In the genomic region with DNA sequence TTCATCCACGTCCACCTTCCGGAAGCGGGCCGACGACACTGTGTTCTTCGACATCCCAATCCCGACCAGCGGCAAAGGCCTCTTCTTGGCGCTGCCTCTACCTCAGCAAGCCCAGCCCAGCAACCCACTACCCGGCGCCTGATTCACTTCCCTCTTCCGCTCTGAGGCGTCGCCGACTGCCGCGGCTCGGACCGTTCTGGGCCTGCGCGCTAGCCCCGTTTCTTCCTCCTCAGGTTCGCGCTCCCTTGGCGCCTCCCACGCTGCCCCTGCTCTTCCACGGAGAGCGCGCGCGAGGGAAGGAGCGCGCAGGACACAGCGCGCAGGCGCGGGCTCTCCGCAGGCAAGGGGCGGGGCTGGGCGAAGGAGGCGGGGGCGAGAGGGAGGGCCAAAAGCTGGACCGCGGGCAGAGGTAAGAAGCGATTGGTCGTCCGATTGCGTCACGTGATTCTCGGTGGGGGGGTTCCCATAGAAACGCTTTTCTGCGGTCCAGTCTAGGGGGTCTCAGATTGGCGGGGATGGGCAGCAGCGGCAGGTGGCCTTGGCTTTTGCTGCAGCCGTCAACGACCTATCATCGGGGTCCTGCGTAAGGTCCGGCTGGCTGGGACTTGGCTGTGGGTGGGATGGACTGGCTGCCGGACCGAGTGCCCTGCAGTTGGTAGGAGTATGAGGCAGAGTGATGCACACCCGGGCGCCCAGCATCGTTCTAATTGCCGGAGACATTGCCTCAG, we compare ENCODE assay signal across 1 cellular context.
A peak's percentile ranks its signal among the peaks of the same experiment; 100 is the strongest.
TF ChIP-seq lines count a peak whose summit lies in the region.

A gene (minus strand): TSS at position 178 of the 728 bp plus-strand sequence. CDS start 124 bp downstream, at position 54.

TF ChIP-seq in K562, 482 proteins besides CTCF, POLR2A, EP300 and RAD21 (continued from another document and continues in another):
- TF ChIP-seq SNIP1 (IDR thresholded peaks at IDR 0.05; ENCODE audit: low read depth) (no peak), HLTF (IDR thresholded peaks at IDR 0.05) (peak; percentile 52; the same call in 1 of the 2 replicates), NBN (IDR thresholded peaks at IDR 0.05; ENCODE audit: low read depth) (0 out of 2 replicates have a peak, but pooled peaks have one; percentile 31), RAD51 (IDR thresholded peaks at IDR 0.05; ENCODE audit: borderline replicate concordance, low read depth) (peak; percentile 99), KDM5B (IDR thresholded peaks at IDR 0.05; ENCODE audit: insufficient replicate concordance, low read depth, low read length) (peak; percentile 77), MED1 (CRISPR knock-in tag; IDR thresholded peaks at IDR 0.05; ENCODE audit: borderline replicate concordance) (no peak), TBP (optimal IDR thresholded peaks at IDR 0.05; ENCODE audit: low read depth, low read length) (peak; percentile 74), SMARCE1 (IDR thresholded peaks at IDR 0.05) (0 out of 2 replicates have a peak, but pooled peaks have one; percentile 22), PHF21A (IDR thresholded peaks at IDR 0.05; ENCODE audit: borderline replicate concordance, low read depth) (0 out of 2 replicates have a peak, but pooled peaks have one; percentile 5), ESRRA (IDR thresholded peaks at IDR 0.05; ENCODE audit: borderline replicate concordance, low read depth) (no peak), GATA2 (CRISPR knock-in tag; IDR thresholded peaks at IDR 0.05) (no peak), TCFL5 (CRISPR knock-in tag; conservative IDR thresholded peaks at IDR 0.05) (no peak), ZNF444 (CRISPR knock-in tag; IDR thresholded peaks at IDR 0.05) (no peak), ZNF121 (CRISPR knock-in tag; conservative IDR thresholded peaks at IDR 0.05) (no peak), RBFOX2 (IDR thresholded peaks at IDR 0.05; ENCODE audit: low read depth, low read length) (peak; percentile 94), NFYB (IDR thresholded peaks at IDR 0.05; ENCODE audit: extremely low read depth, insufficient read length) (no peak), CHD1 (IDR thresholded peaks at IDR 0.05; ENCODE audit: low read length) (no peak), TAL1 (IDR thresholded peaks at IDR 0.05) (no peak), CBFB (CRISPR knock-in tag; IDR thresholded peaks at IDR 0.05) (no peak), MAFF (IDR thresholded peaks at IDR 0.05; ENCODE audit: low read length) (no peak), STAG1 (CRISPR knock-in tag; IDR thresholded peaks at IDR 0.05; ENCODE audit: borderline replicate concordance) (no peak), XRCC5 (IDR thresholded peaks at IDR 0.05; ENCODE audit: low read depth, low read length) (peak; percentile 39; the same call in 1 of the 2 replicates), NCOA1 (IDR thresholded peaks at IDR 0.05; ENCODE audit: low read depth) (peak; percentile 43; the same call in 1 of the 2 replicates), CREB1 (IDR thresholded peaks at IDR 0.05) (peak; percentile 18; the same call in 1 of the 2 replicates), CREB1 (CRISPR knock-in tag; IDR thresholded peaks at IDR 0.05) (peak; percentile 35; the same call in 1 of the 2 replicates), ZC3H11A (IDR thresholded peaks at IDR 0.05; ENCODE audit: low read depth, low read length) (no peak), BACH1 (tag; IDR thresholded peaks at IDR 0.05) (no peak), ARID2 (IDR thresholded peaks at IDR 0.05) (no peak), JUND (IDR thresholded peaks at IDR 0.05; ENCODE audit: borderline replicate concordance, low read depth, low read length) (no peak), JUND (tag; IDR thresholded peaks at IDR 0.05; ENCODE audit: borderline replicate concordance, low read depth, low read length) (no peak), PHF20 (IDR thresholded peaks at IDR 0.05; ENCODE audit: partially characterized antibody) (peak; percentile 77)
- TF ChIP-seq, protein P1, sequence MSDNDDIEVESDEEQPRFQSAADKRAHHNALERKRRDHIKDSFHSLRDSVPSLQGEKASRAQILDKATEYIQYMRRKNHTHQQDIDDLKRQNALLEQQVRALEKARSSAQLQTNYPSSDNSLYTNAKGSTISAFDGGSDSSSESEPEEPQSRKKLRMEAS (CRISPR knock-in tag; IDR thresholded peaks at IDR 0.05) = peak; percentile 56; the same call in 1 of the 2 replicates
- TF ChIP-seq, protein P2, sequence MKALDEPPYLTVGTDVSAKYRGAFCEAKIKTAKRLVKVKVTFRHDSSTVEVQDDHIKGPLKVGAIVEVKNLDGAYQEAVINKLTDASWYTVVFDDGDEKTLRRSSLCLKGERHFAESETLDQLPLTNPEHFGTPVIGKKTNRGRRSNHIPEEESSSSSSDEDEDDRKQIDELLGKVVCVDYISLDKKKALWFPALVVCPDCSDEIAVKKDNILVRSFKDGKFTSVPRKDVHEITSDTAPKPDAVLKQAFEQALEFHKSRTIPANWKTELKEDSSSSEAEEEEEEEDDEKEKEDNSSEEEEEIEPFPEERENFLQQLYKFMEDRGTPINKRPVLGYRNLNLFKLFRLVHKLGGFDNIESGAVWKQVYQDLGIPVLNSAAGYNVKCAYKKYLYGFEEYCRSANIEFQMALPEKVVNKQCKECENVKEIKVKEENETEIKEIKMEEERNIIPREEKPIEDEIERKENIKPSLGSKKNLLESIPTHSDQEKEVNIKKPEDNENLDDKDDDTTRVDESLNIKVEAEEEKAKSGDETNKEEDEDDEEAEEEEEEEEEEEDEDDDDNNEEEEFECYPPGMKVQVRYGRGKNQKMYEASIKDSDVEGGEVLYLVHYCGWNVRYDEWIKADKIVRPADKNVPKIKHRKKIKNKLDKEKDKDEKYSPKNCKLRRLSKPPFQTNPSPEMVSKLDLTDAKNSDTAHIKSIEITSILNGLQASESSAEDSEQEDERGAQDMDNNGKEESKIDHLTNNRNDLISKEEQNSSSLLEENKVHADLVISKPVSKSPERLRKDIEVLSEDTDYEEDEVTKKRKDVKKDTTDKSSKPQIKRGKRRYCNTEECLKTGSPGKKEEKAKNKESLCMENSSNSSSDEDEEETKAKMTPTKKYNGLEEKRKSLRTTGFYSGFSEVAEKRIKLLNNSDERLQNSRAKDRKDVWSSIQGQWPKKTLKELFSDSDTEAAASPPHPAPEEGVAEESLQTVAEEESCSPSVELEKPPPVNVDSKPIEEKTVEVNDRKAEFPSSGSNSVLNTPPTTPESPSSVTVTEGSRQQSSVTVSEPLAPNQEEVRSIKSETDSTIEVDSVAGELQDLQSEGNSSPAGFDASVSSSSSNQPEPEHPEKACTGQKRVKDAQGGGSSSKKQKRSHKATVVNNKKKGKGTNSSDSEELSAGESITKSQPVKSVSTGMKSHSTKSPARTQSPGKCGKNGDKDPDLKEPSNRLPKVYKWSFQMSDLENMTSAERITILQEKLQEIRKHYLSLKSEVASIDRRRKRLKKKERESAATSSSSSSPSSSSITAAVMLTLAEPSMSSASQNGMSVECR (CRISPR knock-in tag; IDR thresholded peaks at IDR 0.05) = peak; percentile 31; the same call in 1 of the 2 replicates
- TF ChIP-seq, protein P3, sequence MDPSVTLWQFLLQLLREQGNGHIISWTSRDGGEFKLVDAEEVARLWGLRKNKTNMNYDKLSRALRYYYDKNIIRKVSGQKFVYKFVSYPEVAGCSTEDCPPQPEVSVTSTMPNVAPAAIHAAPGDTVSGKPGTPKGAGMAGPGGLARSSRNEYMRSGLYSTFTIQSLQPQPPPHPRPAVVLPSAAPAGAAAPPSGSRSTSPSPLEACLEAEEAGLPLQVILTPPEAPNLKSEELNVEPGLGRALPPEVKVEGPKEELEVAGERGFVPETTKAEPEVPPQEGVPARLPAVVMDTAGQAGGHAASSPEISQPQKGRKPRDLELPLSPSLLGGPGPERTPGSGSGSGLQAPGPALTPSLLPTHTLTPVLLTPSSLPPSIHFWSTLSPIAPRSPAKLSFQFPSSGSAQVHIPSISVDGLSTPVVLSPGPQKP (CRISPR knock-in tag; IDR thresholded peaks at IDR 0.05) = no peak
- TF ChIP-seq, protein P4, sequence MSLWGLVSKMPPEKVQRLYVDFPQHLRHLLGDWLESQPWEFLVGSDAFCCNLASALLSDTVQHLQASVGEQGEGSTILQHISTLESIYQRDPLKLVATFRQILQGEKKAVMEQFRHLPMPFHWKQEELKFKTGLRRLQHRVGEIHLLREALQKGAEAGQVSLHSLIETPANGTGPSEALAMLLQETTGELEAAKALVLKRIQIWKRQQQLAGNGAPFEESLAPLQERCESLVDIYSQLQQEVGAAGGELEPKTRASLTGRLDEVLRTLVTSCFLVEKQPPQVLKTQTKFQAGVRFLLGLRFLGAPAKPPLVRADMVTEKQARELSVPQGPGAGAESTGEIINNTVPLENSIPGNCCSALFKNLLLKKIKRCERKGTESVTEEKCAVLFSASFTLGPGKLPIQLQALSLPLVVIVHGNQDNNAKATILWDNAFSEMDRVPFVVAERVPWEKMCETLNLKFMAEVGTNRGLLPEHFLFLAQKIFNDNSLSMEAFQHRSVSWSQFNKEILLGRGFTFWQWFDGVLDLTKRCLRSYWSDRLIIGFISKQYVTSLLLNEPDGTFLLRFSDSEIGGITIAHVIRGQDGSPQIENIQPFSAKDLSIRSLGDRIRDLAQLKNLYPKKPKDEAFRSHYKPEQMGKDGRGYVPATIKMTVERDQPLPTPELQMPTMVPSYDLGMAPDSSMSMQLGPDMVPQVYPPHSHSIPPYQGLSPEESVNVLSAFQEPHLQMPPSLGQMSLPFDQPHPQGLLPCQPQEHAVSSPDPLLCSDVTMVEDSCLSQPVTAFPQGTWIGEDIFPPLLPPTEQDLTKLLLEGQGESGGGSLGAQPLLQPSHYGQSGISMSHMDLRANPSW (CRISPR knock-in tag; IDR thresholded peaks at IDR 0.05) = no peak
- TF ChIP-seq, protein P5, sequence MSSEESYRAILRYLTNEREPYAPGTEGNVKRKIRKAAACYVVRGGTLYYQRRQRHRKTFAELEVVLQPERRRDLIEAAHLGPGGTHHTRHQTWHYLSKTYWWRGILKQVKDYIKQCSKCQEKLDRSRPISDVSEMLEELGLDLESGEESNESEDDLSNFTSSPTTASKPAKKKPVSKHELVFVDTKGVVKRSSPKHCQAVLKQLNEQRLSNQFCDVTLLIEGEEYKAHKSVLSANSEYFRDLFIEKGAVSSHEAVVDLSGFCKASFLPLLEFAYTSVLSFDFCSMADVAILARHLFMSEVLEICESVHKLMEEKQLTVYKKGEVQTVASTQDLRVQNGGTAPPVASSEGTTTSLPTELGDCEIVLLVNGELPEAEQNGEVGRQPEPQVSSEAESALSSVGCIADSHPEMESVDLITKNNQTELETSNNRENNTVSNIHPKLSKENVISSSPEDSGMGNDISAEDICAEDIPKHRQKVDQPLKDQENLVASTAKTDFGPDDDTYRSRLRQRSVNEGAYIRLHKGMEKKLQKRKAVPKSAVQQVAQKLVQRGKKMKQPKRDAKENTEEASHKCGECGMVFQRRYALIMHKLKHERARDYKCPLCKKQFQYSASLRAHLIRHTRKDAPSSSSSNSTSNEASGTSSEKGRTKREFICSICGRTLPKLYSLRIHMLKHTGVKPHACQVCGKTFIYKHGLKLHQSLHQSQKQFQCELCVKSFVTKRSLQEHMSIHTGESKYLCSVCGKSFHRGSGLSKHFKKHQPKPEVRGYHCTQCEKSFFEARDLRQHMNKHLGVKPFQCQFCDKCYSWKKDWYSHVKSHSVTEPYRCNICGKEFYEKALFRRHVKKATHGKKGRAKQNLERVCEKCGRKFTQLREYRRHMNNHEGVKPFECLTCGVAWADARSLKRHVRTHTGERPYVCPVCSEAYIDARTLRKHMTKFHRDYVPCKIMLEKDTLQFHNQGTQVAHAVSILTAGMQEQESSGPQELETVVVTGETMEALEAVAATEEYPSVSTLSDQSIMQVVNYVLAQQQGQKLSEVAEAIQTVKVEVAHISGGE (CRISPR knock-in tag; IDR thresholded peaks at IDR 0.05) = peak in 1 of 3 experiments; percentile 92; a peak in 3 of 6 replicates
- TF ChIP-seq, protein P6, sequence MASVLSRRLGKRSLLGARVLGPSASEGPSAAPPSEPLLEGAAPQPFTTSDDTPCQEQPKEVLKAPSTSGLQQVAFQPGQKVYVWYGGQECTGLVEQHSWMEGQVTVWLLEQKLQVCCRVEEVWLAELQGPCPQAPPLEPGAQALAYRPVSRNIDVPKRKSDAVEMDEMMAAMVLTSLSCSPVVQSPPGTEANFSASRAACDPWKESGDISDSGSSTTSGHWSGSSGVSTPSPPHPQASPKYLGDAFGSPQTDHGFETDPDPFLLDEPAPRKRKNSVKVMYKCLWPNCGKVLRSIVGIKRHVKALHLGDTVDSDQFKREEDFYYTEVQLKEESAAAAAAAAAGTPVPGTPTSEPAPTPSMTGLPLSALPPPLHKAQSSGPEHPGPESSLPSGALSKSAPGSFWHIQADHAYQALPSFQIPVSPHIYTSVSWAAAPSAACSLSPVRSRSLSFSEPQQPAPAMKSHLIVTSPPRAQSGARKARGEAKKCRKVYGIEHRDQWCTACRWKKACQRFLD (CRISPR knock-in tag; IDR thresholded peaks at IDR 0.05) = peak; percentile 44; the same call in 1 of the 2 replicates
- TF ChIP-seq, protein P7, sequence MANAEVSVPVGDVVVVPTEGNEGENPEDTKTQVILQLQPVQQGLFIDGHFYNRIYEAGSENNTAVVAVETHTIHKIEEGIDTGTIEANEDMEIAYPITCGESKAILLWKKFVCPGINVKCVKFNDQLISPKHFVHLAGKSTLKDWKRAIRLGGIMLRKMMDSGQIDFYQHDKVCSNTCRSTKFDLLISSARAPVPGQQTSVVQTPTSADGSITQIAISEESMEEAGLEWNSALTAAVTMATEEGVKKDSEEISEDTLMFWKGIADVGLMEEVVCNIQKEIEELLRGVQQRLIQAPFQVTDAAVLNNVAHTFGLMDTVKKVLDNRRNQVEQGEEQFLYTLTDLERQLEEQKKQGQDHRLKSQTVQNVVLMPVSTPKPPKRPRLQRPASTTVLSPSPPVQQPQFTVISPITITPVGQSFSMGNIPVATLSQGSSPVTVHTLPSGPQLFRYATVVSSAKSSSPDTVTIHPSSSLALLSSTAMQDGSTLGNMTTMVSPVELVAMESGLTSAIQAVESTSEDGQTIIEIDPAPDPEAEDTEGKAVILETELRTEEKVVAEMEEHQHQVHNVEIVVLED (CRISPR knock-in tag; IDR thresholded peaks at IDR 0.05) = peak; percentile 70
- TF ChIP-seq, protein P8, sequence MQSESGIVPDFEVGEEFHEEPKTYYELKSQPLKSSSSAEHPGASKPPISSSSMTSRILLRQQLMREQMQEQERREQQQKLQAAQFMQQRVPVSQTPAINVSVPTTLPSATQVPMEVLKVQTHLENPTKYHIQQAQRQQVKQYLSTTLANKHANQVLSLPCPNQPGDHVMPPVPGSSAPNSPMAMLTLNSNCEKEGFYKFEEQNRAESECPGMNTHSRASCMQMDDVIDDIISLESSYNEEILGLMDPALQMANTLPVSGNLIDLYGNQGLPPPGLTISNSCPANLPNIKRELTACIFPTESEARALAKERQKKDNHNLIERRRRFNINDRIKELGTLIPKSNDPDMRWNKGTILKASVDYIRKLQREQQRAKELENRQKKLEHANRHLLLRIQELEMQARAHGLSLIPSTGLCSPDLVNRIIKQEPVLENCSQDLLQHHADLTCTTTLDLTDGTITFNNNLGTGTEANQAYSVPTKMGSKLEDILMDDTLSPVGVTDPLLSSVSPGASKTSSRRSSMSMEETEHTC (IDR thresholded peaks at IDR 0.05) = peak; percentile 67; the same call in 1 of the 2 replicates
- TF ChIP-seq, protein P9, sequence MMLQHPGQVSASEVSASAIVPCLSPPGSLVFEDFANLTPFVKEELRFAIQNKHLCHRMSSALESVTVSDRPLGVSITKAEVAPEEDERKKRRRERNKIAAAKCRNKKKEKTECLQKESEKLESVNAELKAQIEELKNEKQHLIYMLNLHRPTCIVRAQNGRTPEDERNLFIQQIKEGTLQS (IDR thresholded peaks at IDR 0.05) = peak; percentile 96
- TF ChIP-seq, protein P9 (CRISPR knock-in tag; conservative IDR thresholded peaks at IDR 0.05) = no peak
